1 cellular context compared by ENCODE assay signal in the genomic region with DNA sequence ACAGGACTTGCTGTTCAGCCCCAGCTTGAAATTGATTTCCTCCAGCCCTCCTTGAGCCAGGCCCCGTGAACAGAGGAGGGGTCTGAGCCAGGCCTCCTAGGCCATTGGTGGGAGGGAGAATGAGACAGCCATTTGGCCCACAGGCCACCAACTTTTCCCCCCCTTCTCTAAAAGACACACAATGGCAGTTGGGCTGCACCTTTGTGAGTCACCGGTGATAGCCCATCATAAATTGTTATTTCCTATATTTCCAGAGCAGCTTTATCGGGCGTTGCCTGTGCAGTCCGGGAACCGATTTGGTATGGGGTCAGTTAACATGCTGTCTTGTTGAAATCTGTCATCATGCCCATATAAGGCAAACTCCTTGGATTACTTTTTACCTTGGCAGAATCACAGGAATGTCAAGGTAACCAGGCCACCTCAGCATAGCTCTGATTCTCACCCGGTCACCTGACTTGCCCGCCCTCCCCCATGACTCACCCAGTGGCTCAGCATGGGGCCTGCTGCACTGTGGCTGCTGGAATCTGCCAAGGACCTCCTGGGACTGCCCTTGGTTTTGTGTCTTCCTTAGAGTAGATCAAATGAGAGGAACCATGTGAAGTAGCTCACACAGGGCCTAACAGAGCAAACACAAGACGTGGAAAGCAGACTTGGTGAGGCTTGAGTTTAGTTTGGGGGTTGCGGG.
TF ChIP-seq lines count a peak whose summit lies in the region.

No MANE protein-coding gene starts in this region.

TF ChIP-seq in HepG2, 621 proteins besides CTCF, POLR2A, EP300 and RAD21 (continued from another document and continues in another):
- TF ChIP-seq, protein P1, sequence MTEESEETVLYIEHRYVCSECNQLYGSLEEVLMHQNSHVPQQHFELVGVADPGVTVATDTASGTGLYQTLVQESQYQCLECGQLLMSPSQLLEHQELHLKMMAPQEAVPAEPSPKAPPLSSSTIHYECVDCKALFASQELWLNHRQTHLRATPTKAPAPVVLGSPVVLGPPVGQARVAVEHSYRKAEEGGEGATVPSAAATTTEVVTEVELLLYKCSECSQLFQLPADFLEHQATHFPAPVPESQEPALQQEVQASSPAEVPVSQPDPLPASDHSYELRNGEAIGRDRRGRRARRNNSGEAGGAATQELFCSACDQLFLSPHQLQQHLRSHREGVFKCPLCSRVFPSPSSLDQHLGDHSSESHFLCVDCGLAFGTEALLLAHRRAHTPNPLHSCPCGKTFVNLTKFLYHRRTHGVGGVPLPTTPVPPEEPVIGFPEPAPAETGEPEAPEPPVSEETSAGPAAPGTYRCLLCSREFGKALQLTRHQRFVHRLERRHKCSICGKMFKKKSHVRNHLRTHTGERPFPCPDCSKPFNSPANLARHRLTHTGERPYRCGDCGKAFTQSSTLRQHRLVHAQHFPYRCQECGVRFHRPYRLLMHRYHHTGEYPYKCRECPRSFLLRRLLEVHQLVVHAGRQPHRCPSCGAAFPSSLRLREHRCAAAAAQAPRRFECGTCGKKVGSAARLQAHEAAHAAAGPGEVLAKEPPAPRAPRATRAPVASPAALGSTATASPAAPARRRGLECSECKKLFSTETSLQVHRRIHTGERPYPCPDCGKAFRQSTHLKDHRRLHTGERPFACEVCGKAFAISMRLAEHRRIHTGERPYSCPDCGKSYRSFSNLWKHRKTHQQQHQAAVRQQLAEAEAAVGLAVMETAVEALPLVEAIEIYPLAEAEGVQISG (CRISPR knock-in tag; IDR thresholded peaks at IDR 0.05): no peak
- TF ChIP-seq SP140L (CRISPR knock-in tag; IDR thresholded peaks at IDR 0.05; ENCODE audit: borderline replicate concordance) (no peak), NBN (conservative IDR thresholded peaks at IDR 0.05) (no peak), ZFAT (CRISPR knock-in tag; conservative IDR thresholded peaks at IDR 0.05) (no peak), ZNF326 (CRISPR knock-in tag; IDR thresholded peaks at IDR 0.05; ENCODE audit: borderline replicate concordance) (no peak), ZSCAN9 (CRISPR knock-in tag; IDR thresholded peaks at IDR 0.05; ENCODE audit: borderline replicate concordance) (no peak), ELF3 (CRISPR knock-in tag; IDR thresholded peaks at IDR 0.05) (peak; percentile 39; the same call in 1 of the 2 replicates), MTA1 (CRISPR knock-in tag; IDR thresholded peaks at IDR 0.05; ENCODE audit: borderline replicate concordance) (peak; percentile 63; the same call in 1 of the 2 replicates), KDM3A (CRISPR knock-in tag; IDR thresholded peaks at IDR 0.05; ENCODE audit: low read depth) (no peak), SMAD3 (CRISPR knock-in tag; IDR thresholded peaks at IDR 0.05) (no peak), YEATS2 (CRISPR knock-in tag; IDR thresholded peaks at IDR 0.05; ENCODE audit: borderline replicate concordance) (no peak), GTF2F1 (IDR thresholded peaks at IDR 0.05; ENCODE audit: low read length) (no peak), FIP1L1 (IDR thresholded peaks at IDR 0.05; ENCODE audit: borderline replicate concordance, insufficient read depth, low read depth, low read length) (no peak), CREB1 (IDR thresholded peaks at IDR 0.05) (peak; percentile 28; the same call in 1 of the 2 replicates), CREB1 (CRISPR knock-in tag; IDR thresholded peaks at IDR 0.05) (peak; percentile 37; the same call in 1 of the 2 replicates), ZNF207 (IDR thresholded peaks at IDR 0.05; ENCODE audit: borderline replicate concordance) (no peak), SNAPC2 (CRISPR knock-in tag; IDR thresholded peaks at IDR 0.05) (no peak), RXRB (CRISPR knock-in tag; IDR thresholded peaks at IDR 0.05; ENCODE audit: borderline replicate concordance) (peak; percentile 63; the same call in 1 of the 2 replicates), ZNF570 (CRISPR knock-in tag; IDR thresholded peaks at IDR 0.05; ENCODE audit: borderline replicate concordance) (no peak), CHD4 (IDR thresholded peaks at IDR 0.05; ENCODE audit: borderline replicate concordance, low read length) (no peak), ARHGAP35 (CRISPR knock-in tag; IDR thresholded peaks at IDR 0.05; ENCODE audit: borderline replicate concordance) (no peak), U2AF1 (optimal IDR thresholded peaks at IDR 0.05; ENCODE audit: low read depth, low read length) (no peak), TCF7L2 (IDR thresholded peaks at IDR 0.05; ENCODE audit: low read depth, low read length) (no peak), IRX3 (CRISPR knock-in tag; IDR thresholded peaks at IDR 0.05; ENCODE audit: borderline replicate concordance, low read depth) (no peak), NR1H2 (CRISPR knock-in tag; IDR thresholded peaks at IDR 0.05; ENCODE audit: borderline replicate concordance, low read depth) (no peak), NFKBIZ (CRISPR knock-in tag; IDR thresholded peaks at IDR 0.05) (no peak)
- TF ChIP-seq, protein P2, sequence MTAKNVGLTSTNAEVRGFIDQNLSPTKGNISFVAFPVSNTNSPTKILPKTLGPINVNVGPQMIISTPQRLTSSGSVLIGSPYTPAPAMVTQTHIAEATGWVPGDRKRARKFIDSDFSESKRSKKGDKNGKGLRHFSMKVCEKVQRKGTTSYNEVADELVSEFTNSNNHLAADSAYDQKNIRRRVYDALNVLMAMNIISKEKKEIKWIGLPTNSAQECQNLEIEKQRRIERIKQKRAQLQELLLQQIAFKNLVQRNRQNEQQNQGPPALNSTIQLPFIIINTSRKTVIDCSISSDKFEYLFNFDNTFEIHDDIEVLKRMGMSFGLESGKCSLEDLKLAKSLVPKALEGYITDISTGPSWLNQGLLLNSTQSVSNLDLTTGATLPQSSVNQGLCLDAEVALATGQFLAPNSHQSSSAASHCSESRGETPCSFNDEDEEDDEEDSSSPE (CRISPR knock-in tag; IDR thresholded peaks at IDR 0.05): no peak
- TF ChIP-seq, protein P3, sequence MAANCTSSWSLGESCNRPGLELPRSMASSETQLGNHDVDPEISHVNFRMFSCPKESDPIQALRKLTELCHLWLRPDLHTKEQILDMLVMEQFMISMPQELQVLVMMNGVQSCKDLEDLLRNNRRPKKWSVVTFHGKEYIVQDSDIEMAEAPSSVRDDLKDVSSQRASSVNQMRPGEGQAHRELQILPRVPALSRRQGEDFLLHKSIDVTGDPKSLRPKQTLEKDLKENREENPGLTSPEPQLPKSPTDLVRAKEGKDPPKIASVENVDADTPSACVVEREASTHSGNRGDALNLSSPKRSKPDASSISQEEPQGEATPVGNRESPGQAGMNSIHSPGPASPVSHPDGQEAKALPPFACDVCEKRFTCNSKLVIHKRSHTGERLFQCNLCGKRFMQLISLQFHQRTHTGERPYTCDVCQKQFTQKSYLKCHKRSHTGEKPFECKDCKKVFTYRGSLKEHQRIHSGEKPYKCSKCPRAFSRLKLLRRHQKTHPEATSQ (CRISPR knock-in tag; IDR thresholded peaks at IDR 0.05; ENCODE audit: borderline replicate concordance): no peak
- TF ChIP-seq, protein P4, sequence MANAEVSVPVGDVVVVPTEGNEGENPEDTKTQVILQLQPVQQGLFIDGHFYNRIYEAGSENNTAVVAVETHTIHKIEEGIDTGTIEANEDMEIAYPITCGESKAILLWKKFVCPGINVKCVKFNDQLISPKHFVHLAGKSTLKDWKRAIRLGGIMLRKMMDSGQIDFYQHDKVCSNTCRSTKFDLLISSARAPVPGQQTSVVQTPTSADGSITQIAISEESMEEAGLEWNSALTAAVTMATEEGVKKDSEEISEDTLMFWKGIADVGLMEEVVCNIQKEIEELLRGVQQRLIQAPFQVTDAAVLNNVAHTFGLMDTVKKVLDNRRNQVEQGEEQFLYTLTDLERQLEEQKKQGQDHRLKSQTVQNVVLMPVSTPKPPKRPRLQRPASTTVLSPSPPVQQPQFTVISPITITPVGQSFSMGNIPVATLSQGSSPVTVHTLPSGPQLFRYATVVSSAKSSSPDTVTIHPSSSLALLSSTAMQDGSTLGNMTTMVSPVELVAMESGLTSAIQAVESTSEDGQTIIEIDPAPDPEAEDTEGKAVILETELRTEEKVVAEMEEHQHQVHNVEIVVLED (CRISPR knock-in tag; IDR thresholded peaks at IDR 0.05; ENCODE audit: borderline replicate concordance): 0 out of 2 replicates have a peak, but pooled peaks have one; percentile 16
- TF ChIP-seq, protein P5, sequence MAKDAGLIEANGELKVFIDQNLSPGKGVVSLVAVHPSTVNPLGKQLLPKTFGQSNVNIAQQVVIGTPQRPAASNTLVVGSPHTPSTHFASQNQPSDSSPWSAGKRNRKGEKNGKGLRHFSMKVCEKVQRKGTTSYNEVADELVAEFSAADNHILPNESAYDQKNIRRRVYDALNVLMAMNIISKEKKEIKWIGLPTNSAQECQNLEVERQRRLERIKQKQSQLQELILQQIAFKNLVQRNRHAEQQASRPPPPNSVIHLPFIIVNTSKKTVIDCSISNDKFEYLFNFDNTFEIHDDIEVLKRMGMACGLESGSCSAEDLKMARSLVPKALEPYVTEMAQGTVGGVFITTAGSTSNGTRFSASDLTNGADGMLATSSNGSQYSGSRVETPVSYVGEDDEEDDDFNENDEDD (CRISPR knock-in tag; IDR thresholded peaks at IDR 0.05; ENCODE audit: borderline replicate concordance): no peak
- TF ChIP-seq, protein P6, sequence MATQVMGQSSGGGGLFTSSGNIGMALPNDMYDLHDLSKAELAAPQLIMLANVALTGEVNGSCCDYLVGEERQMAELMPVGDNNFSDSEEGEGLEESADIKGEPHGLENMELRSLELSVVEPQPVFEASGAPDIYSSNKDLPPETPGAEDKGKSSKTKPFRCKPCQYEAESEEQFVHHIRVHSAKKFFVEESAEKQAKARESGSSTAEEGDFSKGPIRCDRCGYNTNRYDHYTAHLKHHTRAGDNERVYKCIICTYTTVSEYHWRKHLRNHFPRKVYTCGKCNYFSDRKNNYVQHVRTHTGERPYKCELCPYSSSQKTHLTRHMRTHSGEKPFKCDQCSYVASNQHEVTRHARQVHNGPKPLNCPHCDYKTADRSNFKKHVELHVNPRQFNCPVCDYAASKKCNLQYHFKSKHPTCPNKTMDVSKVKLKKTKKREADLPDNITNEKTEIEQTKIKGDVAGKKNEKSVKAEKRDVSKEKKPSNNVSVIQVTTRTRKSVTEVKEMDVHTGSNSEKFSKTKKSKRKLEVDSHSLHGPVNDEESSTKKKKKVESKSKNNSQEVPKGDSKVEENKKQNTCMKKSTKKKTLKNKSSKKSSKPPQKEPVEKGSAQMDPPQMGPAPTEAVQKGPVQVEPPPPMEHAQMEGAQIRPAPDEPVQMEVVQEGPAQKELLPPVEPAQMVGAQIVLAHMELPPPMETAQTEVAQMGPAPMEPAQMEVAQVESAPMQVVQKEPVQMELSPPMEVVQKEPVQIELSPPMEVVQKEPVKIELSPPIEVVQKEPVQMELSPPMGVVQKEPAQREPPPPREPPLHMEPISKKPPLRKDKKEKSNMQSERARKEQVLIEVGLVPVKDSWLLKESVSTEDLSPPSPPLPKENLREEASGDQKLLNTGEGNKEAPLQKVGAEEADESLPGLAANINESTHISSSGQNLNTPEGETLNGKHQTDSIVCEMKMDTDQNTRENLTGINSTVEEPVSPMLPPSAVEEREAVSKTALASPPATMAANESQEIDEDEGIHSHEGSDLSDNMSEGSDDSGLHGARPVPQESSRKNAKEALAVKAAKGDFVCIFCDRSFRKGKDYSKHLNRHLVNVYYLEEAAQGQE (IDR thresholded peaks at IDR 0.05; ENCODE audit: borderline replicate concordance in 1 of 2, low read depth in 1 of 2, low read length in 2 of 2): no peak
- TF ChIP-seq, protein P7, sequence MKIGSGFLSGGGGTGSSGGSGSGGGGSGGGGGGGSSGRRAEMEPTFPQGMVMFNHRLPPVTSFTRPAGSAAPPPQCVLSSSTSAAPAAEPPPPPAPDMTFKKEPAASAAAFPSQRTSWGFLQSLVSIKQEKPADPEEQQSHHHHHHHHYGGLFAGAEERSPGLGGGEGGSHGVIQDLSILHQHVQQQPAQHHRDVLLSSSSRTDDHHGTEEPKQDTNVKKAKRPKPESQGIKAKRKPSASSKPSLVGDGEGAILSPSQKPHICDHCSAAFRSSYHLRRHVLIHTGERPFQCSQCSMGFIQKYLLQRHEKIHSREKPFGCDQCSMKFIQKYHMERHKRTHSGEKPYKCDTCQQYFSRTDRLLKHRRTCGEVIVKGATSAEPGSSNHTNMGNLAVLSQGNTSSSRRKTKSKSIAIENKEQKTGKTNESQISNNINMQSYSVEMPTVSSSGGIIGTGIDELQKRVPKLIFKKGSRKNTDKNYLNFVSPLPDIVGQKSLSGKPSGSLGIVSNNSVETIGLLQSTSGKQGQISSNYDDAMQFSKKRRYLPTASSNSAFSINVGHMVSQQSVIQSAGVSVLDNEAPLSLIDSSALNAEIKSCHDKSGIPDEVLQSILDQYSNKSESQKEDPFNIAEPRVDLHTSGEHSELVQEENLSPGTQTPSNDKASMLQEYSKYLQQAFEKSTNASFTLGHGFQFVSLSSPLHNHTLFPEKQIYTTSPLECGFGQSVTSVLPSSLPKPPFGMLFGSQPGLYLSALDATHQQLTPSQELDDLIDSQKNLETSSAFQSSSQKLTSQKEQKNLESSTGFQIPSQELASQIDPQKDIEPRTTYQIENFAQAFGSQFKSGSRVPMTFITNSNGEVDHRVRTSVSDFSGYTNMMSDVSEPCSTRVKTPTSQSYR (CRISPR knock-in tag; IDR thresholded peaks at IDR 0.05; ENCODE audit: borderline replicate concordance): peak; percentile 61; the same call in 1 of the 2 replicates
- TF ChIP-seq, protein P8, sequence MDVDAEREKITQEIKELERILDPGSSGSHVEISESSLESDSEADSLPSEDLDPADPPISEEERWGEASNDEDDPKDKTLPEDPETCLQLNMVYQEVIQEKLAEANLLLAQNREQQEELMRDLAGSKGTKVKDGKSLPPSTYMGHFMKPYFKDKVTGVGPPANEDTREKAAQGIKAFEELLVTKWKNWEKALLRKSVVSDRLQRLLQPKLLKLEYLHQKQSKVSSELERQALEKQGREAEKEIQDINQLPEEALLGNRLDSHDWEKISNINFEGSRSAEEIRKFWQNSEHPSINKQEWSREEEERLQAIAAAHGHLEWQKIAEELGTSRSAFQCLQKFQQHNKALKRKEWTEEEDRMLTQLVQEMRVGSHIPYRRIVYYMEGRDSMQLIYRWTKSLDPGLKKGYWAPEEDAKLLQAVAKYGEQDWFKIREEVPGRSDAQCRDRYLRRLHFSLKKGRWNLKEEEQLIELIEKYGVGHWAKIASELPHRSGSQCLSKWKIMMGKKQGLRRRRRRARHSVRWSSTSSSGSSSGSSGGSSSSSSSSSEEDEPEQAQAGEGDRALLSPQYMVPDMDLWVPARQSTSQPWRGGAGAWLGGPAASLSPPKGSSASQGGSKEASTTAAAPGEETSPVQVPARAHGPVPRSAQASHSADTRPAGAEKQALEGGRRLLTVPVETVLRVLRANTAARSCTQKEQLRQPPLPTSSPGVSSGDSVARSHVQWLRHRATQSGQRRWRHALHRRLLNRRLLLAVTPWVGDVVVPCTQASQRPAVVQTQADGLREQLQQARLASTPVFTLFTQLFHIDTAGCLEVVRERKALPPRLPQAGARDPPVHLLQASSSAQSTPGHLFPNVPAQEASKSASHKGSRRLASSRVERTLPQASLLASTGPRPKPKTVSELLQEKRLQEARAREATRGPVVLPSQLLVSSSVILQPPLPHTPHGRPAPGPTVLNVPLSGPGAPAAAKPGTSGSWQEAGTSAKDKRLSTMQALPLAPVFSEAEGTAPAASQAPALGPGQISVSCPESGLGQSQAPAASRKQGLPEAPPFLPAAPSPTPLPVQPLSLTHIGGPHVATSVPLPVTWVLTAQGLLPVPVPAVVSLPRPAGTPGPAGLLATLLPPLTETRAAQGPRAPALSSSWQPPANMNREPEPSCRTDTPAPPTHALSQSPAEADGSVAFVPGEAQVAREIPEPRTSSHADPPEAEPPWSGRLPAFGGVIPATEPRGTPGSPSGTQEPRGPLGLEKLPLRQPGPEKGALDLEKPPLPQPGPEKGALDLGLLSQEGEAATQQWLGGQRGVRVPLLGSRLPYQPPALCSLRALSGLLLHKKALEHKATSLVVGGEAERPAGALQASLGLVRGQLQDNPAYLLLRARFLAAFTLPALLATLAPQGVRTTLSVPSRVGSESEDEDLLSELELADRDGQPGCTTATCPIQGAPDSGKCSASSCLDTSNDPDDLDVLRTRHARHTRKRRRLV (CRISPR knock-in tag; IDR thresholded peaks at IDR 0.05): no peak
